In the genomic region with DNA sequence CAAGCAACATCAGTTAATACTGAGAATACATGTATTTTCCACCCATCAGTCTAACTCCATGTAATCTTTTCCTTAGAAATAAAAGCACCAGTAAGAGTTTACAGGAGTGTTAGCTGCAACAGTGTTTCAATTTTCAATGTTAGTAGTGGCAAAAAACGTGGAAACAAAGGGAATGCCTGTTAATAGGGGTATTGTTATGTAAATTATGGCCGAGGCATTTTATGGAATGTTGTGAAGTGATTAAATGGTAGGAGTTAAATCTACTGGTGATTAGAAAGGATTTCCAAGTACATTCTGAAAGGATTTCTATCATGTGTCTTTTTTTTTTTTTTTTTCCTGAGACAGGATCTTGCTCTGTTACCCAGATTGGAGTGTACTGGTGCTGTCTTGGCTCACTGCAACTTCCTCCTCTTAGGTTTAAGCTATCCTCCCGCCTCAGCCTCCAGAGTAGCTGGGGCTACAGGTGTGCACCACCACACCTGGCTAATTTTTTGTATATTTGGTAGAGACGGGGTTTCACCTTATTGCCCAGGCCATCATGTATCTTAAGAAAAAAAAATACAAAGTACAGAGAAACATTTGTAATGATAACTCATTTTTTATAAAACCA, we compare ENCODE assay signal across 18 cellular contexts. TPM values are rescaled to one million over a fixed set of nuclear protein-coding genes. Genes with fewer than 3 reads are reported as not detected.
DNase-seq lines count a peak whose midpoint lies in the region; ATAC-seq, FAIRE-seq and TF ChIP-seq lines count a peak whose summit lies in the region.
"Had no signal": no experiment of that assay in that cellular context is flagged by ENCODE, and none has a peak within 500 bp of the region (broad histone marks: within the 10 kb centered on the region; RNA-seq: fewer than 3 reads in every experiment).

No MANE protein-coding gene starts in this region.

- H3K4ac ChIP-seq in H1 (replicated peaks; ENCODE audit: insufficient read length, low read depth, low read length), result no peak overlapping the region

- no peaks in the 10 kb centered on the region for H3K27me3 Mint-ChIP-seq in stimulated activated naive CD8-positive, alpha-beta T cell treated with anti-CD3 and anti-CD28 coated beads, Interleukin-15, Interleukin-2, amounts not matched to agents 100 ng/mL and 50 ng/mL, for 24 hours
- H3K27me3 Mint-ChIP-seq in stimulated activated naive CD8-positive, alpha-beta T cell treated with anti-CD3 and anti-CD28 coated beads, Interleukin-15, amount 100 ng/mL, for 72 hours, result no peaks in the 10 kb centered on the region
- H3K27me3 Mint-ChIP-seq in naive B cell, result no peaks in the 10 kb centered on the region

- FAIRE-seq in H1 (lab: Jason Lieb, UNC), result peak; percentile 48
- FAIRE-seq: GM12878, GM18507 had no signal

- TF ChIP-seq EP300 in H1 (IDR thresholded peaks at IDR 0.05; ENCODE audit: borderline replicate concordance in 1 of 2, low read depth in 2 of 2, low read length in 2 of 2), result no peak

- no peak overlapping the region for H4K8ac ChIP-seq in H1 (ENCODE audit: extremely low read depth, insufficient read depth, low read length)

- H4K20me1 ChIP-seq in H1 (replicated peaks in 1 of 2; ENCODE audit: control insufficient read depth in 1 of 2, insufficient read depth in 2 of 2, low read length in 2 of 2), result no peaks in the 10 kb centered on the region
- no peaks in the 10 kb centered on the region for H4K20me1 ChIP-seq in mammary epithelial cell (ENCODE audit: insufficient read depth, low read length)

- POLR2A ChIA-PET in H1 (lab: Charles Lee; ENCODE audit: partially characterized antibody), result no interaction called here

- intact Hi-C loops in mammary epithelial cell (cut with micrococcal nuclease), result no loop called here
- intact Hi-C loops in prostate gland (cut with DNase I), result no loop called here

- peak overlapping the region in 1 of 4 experiments; percentile 43; a peak in 2 of 8 replicates for H3K4me3 ChIP-seq in H1 (ENCODE audit: extremely low read depth in 1 of 4, insufficient read depth in 2 of 4, low read depth in 3 of 4, low read length in 4 of 4)
- H3K4me3 ChIP-seq in mammary epithelial cell (replicated peaks in 1 of 3; ENCODE audit: insufficient read depth in 1 of 3, low read depth in 2 of 3, low read length in 3 of 3), result no peak overlapping the region
- H3K4me3 ChIP-seq in prostate gland, result no peak overlapping the region
- H3K4me3 ChIP-seq: GM12878, GM23248 had no signal

- H3K23ac ChIP-seq in H1 (ENCODE audit: insufficient read length), result no peak overlapping the region

- no peak for TF ChIP-seq RAD21 in H1 (IDR thresholded peaks at IDR 0.05 in 1 of 2, conservative IDR thresholded peaks at IDR 0.05 in 1 of 2; ENCODE audit: low read depth in 2 of 2, low read length in 2 of 2)

- H2AK5ac ChIP-seq in H1 (ENCODE audit: low read depth, low read length), result no peak overlapping the region

- H2AFZ ChIP-seq in H1 (ENCODE audit: low read length) (no peak overlapping the region), mammary epithelial cell (ENCODE audit: low read depth, low read length) (no peak overlapping the region)
- H2AFZ ChIP-seq: GM23248 had no signal

- no peak overlapping the region for H4K91ac ChIP-seq in H1 (replicated peaks; ENCODE audit: insufficient read length, low read length)

- TF ChIP-seq POLR2A in H1 (IDR thresholded peaks at IDR 0.05; ENCODE audit: control extremely low read depth in 1 of 2, low read depth in 2 of 2, low read length in 2 of 2), result no peak
- TF ChIP-seq POLR2A in prostate gland (IDR thresholded peaks at IDR 0.05), result no peak

- CTCF ChIA-PET in H1 (lab: Charles Lee; ENCODE audit: partially characterized antibody) (interaction anchor here (0.7 kb wide), 1 partner anchor 226 kb away, joined by 4 read pairs; no protein-coding TSS in a partner anchor), mammary epithelial cell (lab: Charles Lee; ENCODE audit: low non-redundant PET) (no interaction called here)

- H2BK15ac ChIP-seq in H1 (ENCODE audit: low read length), result no peak overlapping the region

- no peak for TF ChIP-seq CTCF in H1 (IDR thresholded peaks at IDR 0.05; ENCODE audit: control extremely low read depth in 1 of 3, insufficient read depth in 1 of 3, low read depth in 1 of 3, low read length in 3 of 3)
- no peak for TF ChIP-seq CTCF in mammary epithelial cell (conservative IDR thresholded peaks at IDR 0.05 in 1 of 2, IDR thresholded peaks at IDR 0.05 in 1 of 2; ENCODE audit: extremely low read depth in 1 of 2, insufficient read depth in 1 of 2, low read depth in 1 of 2, low read length in 2 of 2)
- no peak for TF ChIP-seq CTCF in prostate gland (IDR thresholded peaks at IDR 0.05)

- H2BK20ac ChIP-seq in H1 (ENCODE audit: low read length), result no peak overlapping the region

- H3K4me1 Mint-ChIP-seq in stimulated activated naive CD8-positive, alpha-beta T cell treated with anti-CD3 and anti-CD28 coated beads, Interleukin-15, Interleukin-2, amounts not matched to agents 100 ng/mL and 50 ng/mL, for 24 hours (ENCODE audit: low read depth), result peaks cover 43% of the 10 kb centered on the region
- peaks cover 34% of the 10 kb centered on the region for H3K4me1 Mint-ChIP-seq in stimulated activated naive CD8-positive, alpha-beta T cell treated with anti-CD3 and anti-CD28 coated beads, Interleukin-15, amount 100 ng/mL, for 72 hours
- H3K4me1 Mint-ChIP-seq in naive B cell, result peaks cover 25 to 35% (median 28%) of the 10 kb centered on the region in 3 donors

- H3K4me2 ChIP-seq in H1 (ENCODE audit: insufficient read depth in 1 of 2, low read depth in 2 of 2, low read length in 2 of 2) (peak overlapping the region in 1 of 2 experiments; percentile 23; a peak in 3 of 4 replicates), mammary epithelial cell (ENCODE audit: insufficient read depth, low read depth, low read length) (no peak overlapping the region)

- in situ Hi-C loops in mammary epithelial cell (cut with MboI; ENCODE audit: low sequenced_read_pairs in 2 of 2), result no loop called here

- H3K23me2 ChIP-seq in H1 (ENCODE audit: low read depth, low read length), result no peaks in the 10 kb centered on the region

- H3K79me2 ChIP-seq in H1 (ENCODE audit: control insufficient read depth in 1 of 2, insufficient read depth in 2 of 2, low read length in 2 of 2) (peaks cover 0 to 77% of the 10 kb centered on the region in 2 experiments; a peak in 2 of 4 replicates), mammary epithelial cell (ENCODE audit: insufficient read depth, low read length) (peaks cover 58% of the 10 kb centered on the region)

- H3K27ac ChIP-seq in H1 (ENCODE audit: low read depth, low read length), result no peak overlapping the region
- no peak overlapping the region for H3K27ac ChIP-seq in mammary epithelial cell (ENCODE audit: insufficient read depth, low read depth, low read length)
- no peak overlapping the region for H3K27ac ChIP-seq in prostate gland
- H3K27ac ChIP-seq: GM23248 had no signal

- BruUV-seq in mammary epithelial cell (replicated peaks; lab: Mats Ljungman, UMichigan), result no TSS peak

- H2BK120ac ChIP-seq in H1 (replicated peaks; ENCODE audit: low read depth, low read length), result no peak overlapping the region

- H3K9me3 Mint-ChIP-seq in stimulated activated naive CD8-positive, alpha-beta T cell treated with anti-CD3 and anti-CD28 coated beads, Interleukin-15, Interleukin-2, amounts not matched to agents 100 ng/mL and 50 ng/mL, for 24 hours, result peaks cover 3% of the 10 kb centered on the region
- H3K9me3 Mint-ChIP-seq in stimulated activated naive CD8-positive, alpha-beta T cell treated with anti-CD3 and anti-CD28 coated beads, Interleukin-15, amount 100 ng/mL, for 72 hours, result peaks cover 4 to 6% of the 10 kb centered on the region in 2 donors
- peaks cover 0 to 5% (median 3%) of the 10 kb centered on the region in 7 donors for H3K9me3 Mint-ChIP-seq in naive B cell

- H2BK12ac ChIP-seq in H1 (ENCODE audit: low read depth, low read length), result no peak overlapping the region

- no peak overlapping the region for H3K56ac ChIP-seq in H1 (replicated peaks; ENCODE audit: insufficient read length, low read depth, low read length)

- no peak for DNase-seq in stimulated activated naive CD8-positive, alpha-beta T cell treated with anti-CD3 and anti-CD28 coated beads, Interleukin-15, amount 100 ng/mL, for 72 hours
- DNase-seq in H1 (ENCODE audit: low read depth in 1 of 2, low spot score in 2 of 2), result no peak
- DNase-seq in naive B cell, result no peak
- no peak for DNase-seq in OCI-M2 (lab: John Stamatoyannopoulos, UW; ENCODE audit: unreplicated experiment)
- no peak for DNase-seq in mammary epithelial cell
- DNase-seq in prostate gland (ENCODE audit: low spot score), result no peak
- DNase-seq in globus pallidus (ENCODE audit: low spot score), result no peak
- DNase-seq: 8988T, GM23248, HFFc6, Karpas-422, NCI-H187 treated with DMSO at 0.1 percent for 48 hours, NCI-H2171 treated with DMSO at 0.1 percent for 48 hours, NCI-H510A, RPMI8226 had no signal

- H3K14ac ChIP-seq in H1 (ENCODE audit: insufficient read length), result no peak overlapping the region

- H3K9me3 ChIP-seq in H1 (ENCODE audit: insufficient read depth in 2 of 2, low read depth in 1 of 2, low read length in 1 of 2) (peaks cover 0 to 4% of the 10 kb centered on the region in 2 experiments; a peak in 2 of 4 replicates), mammary epithelial cell (replicated peaks; ENCODE audit: insufficient read depth, low read length) (no peaks in the 10 kb centered on the region), prostate gland (no peaks in the 10 kb centered on the region)

- 47 to 100% methylated on average over 1 to 4 of the region's 4 CpGs for WGBS in H1 (ENCODE audit: extremely low coverage in 1 of 2, insufficient coverage in 1 of 2, insufficient read length in 1 of 2, insufficient replicate concordance in 2 of 2, low coverage in 1 of 2, low lambda C conversion rate in 2 of 2, missing lambda C conversion rate in 1 of 2), 2 experiments
- 85% methylated on average over 4 of the region's 4 CpGs for WGBS in mammary epithelial cell (ENCODE audit: low coverage, missing lambda C conversion rate)
- WGBS in prostate gland, result 71% methylated on average over 4 of the region's 4 CpGs

- no peak overlapping the region for H3K4me3 Mint-ChIP-seq in stimulated activated naive CD8-positive, alpha-beta T cell treated with anti-CD3 and anti-CD28 coated beads, Interleukin-15, Interleukin-2, amounts not matched to agents 100 ng/mL and 50 ng/mL, for 24 hours
- no peak overlapping the region for H3K4me3 Mint-ChIP-seq in stimulated activated naive CD8-positive, alpha-beta T cell treated with anti-CD3 and anti-CD28 coated beads, Interleukin-15, amount 100 ng/mL, for 72 hours
- H3K4me3 Mint-ChIP-seq in naive B cell, result no peak overlapping the region
- H3K4me3 Mint-ChIP-seq: HFFc6 had no signal

- H3K79me1 ChIP-seq in H1 (ENCODE audit: low read depth, low read length), result no peaks in the 10 kb centered on the region

- H3K27me3 ChIP-seq in H1 (replicated peaks in 1 of 4; ENCODE audit: control insufficient read depth in 3 of 4, extremely low read depth in 1 of 4, insufficient read depth in 3 of 4, low read length in 3 of 4) (no peaks in the 10 kb centered on the region), mammary epithelial cell (ENCODE audit: insufficient read depth, low read length) (no peaks in the 10 kb centered on the region), prostate gland (replicated peaks; ENCODE audit: insufficient read depth) (no peaks in the 10 kb centered on the region)

- peaks cover 0 to 3% (median 3%) of the 10 kb centered on the region in 4 experiments; a peak in 4 of 7 replicates for H3K4me1 ChIP-seq in H1 (replicated peaks in 1 of 4; ENCODE audit: control insufficient read depth in 3 of 4, insufficient read depth in 4 of 4, low read length in 3 of 4)
- H3K4me1 ChIP-seq in mammary epithelial cell (ENCODE audit: insufficient read depth, low read length), result peaks cover 8% of the 10 kb centered on the region
- no peaks in the 10 kb centered on the region for H3K4me1 ChIP-seq in prostate gland (replicated peaks)

- no peak for ATAC-seq in stimulated activated naive CD8-positive, alpha-beta T cell treated with anti-CD3 and anti-CD28 coated beads, Interleukin-15, amount 100 ng/mL, for 72 hours
- no peak for ATAC-seq in naive B cell (ENCODE audit: low read depth in 2 of 2)

- dilution Hi-C loops in mammary epithelial cell (cut with HindIII; ENCODE audit: low sequenced_read_pairs), result no loop called here

- H3K36me3 ChIP-seq in H1 (ENCODE audit: control insufficient read depth in 2 of 4, insufficient read depth in 4 of 4, low read length in 3 of 4), result peaks cover 0 to under 1% (median 0%) of the 10 kb centered on the region in 4 experiments; a peak in 2 of 8 replicates
- H3K36me3 ChIP-seq in mammary epithelial cell (ENCODE audit: insufficient read depth, low read length), result peaks cover 4% of the 10 kb centered on the region
- H3K36me3 ChIP-seq in prostate gland, result no peaks in the 10 kb centered on the region

- H3K18ac ChIP-seq in H1 (ENCODE audit: extremely low read depth, low read length), result no peak overlapping the region

- H4K5ac ChIP-seq in H1 (ENCODE audit: insufficient read length, low read depth, low read length), result no peak overlapping the region

- H2BK5ac ChIP-seq in H1 (ENCODE audit: low read depth, low read length), result no peak overlapping the region

- H3K9ac ChIP-seq in H1 (replicated peaks in 1 of 4; ENCODE audit: extremely low read depth in 1 of 4, low read depth in 3 of 4, low read length in 3 of 4), result no peak overlapping the region
- H3K9ac ChIP-seq in mammary epithelial cell (ENCODE audit: insufficient read depth, low read length), result no peak overlapping the region
- H3K9ac ChIP-seq: GM23248 had no signal

- peak overlapping the region; percentile 8 for H3K27ac Mint-ChIP-seq in stimulated activated naive CD8-positive, alpha-beta T cell treated with anti-CD3 and anti-CD28 coated beads, Interleukin-15, Interleukin-2, amounts not matched to agents 100 ng/mL and 50 ng/mL, for 24 hours
- H3K27ac Mint-ChIP-seq in stimulated activated naive CD8-positive, alpha-beta T cell treated with anti-CD3 and anti-CD28 coated beads, Interleukin-15, amount 100 ng/mL, for 72 hours, result no peak overlapping the region
- peak overlapping the region in 4 of 6 donors; percentile 38 to 89 (median 64) for H3K27ac Mint-ChIP-seq in naive B cell
- H3K27ac Mint-ChIP-seq: HFFc6 had no signal

- H3K36me3 Mint-ChIP-seq in stimulated activated naive CD8-positive, alpha-beta T cell treated with anti-CD3 and anti-CD28 coated beads, Interleukin-15, Interleukin-2, amounts not matched to agents 100 ng/mL and 50 ng/mL, for 24 hours (ENCODE audit: low read depth), result peaks cover 16% of the 10 kb centered on the region
- peaks cover 3 to 5% of the 10 kb centered on the region in 2 donors for H3K36me3 Mint-ChIP-seq in naive B cell

RNA-seq across cellular contexts. Expression of a gene that starts 6.6 kb away (rescaled TPM):
- total RNA-seq in H1 (2021; fragmentation: NEBNext Ultra II Directional; extraction: Animal tissue kit (Norgen Biotek cat#: 25700)), result 90.4 and 90.9 TPM in 2 replicates
- polyA plus RNA-seq in H1 (2011; rRNA removed) (9.7 and 15.4 TPM in 2 replicates), naive B cell (ENCODE audit: low read depth in 6 of 6) (10 to 100 TPM; 42.2 to 55.1 (median 52.2) TPM), mammary epithelial cell (32.6 TPM)
- polyA plus RNA-seq in H1 (2011; cell fraction: cytosol; rRNA removed), result 21.8 TPM
- polyA plus RNA-seq in H1 (2011; cell fraction: nucleus; rRNA removed), result 7.9 TPM
- 28.8 to 46.8 TPM (median 38.9 TPM) in 4 replicates for polyA plus RNA-seq in H1 (2012, experiment 1 of 2)
- 3.2 TPM for polyA plus RNA-seq in H1 (2012, experiment 2 of 2)
- 25.7 TPM for polyA plus RNA-seq in H1 (2013, experiment 1 of 2)
- polyA plus RNA-seq in H1 (2013, experiment 2 of 2), result 24.1 TPM
- 72.3 and 142 TPM in 2 replicates for polyA minus RNA-seq in H1 (2011; rRNA and poly(A)+ RNA removed)
- polyA minus RNA-seq in H1 (2011; cell fraction: cytosol; rRNA and poly(A)+ RNA removed), result 27.6 TPM
- polyA minus RNA-seq in H1 (2011; cell fraction: nucleus; rRNA and poly(A)+ RNA removed), result 17.5 TPM
- total RNA-seq in mammary epithelial cell (100 to 1,000 TPM in 1 of 2 donors, 10 to 100 TPM in 1; 70.6 to 170 TPM), prostate gland (10 to 100 TPM; 43.4 to 60.4 TPM)
- polyA minus RNA-seq in mammary epithelial cell, result 125 TPM

RNA-seq across cellular contexts. Expression of a gene that starts 7.4 kb away (rescaled TPM):
- 224 and 231 TPM in 2 replicates for total RNA-seq in H1 (2021; fragmentation: NEBNext Ultra II Directional; extraction: Animal tissue kit (Norgen Biotek cat#: 25700))
- polyA plus RNA-seq in H1 (2011; rRNA removed) (46.6 and 68.4 TPM in 2 replicates), naive B cell (ENCODE audit: low read depth in 6 of 6) (100 to 1,000 TPM in 1 of 6 donors, 10 to 100 TPM in 5; 65.5 to 103 (median 87.5) TPM), mammary epithelial cell (122 TPM)
- polyA plus RNA-seq in H1 (2011; cell fraction: cytosol; rRNA removed), result 80.8 TPM
- polyA plus RNA-seq in H1 (2011; cell fraction: nucleus; rRNA removed), result 105 TPM
- polyA plus RNA-seq in H1 (2012, experiment 1 of 2), result 111 to 190 TPM (median 143 TPM) in 4 replicates
- polyA plus RNA-seq in H1 (2012, experiment 2 of 2), result 12.6 TPM
- 113 TPM for polyA plus RNA-seq in H1 (2013, experiment 1 of 2)
- polyA plus RNA-seq in H1 (2013, experiment 2 of 2), result 119 TPM
- polyA minus RNA-seq in H1 (2011; rRNA and poly(A)+ RNA removed), result 70.1 and 106 TPM in 2 replicates
- 63.0 TPM for polyA minus RNA-seq in H1 (2011; cell fraction: cytosol; rRNA and poly(A)+ RNA removed)
- 116 TPM for polyA minus RNA-seq in H1 (2011; cell fraction: nucleus; rRNA and poly(A)+ RNA removed)
- total RNA-seq in mammary epithelial cell (100 to 1,000 TPM; 201 to 257 TPM), prostate gland (100 to 1,000 TPM; 111 to 118 TPM)
- 51.7 TPM for polyA minus RNA-seq in mammary epithelial cell

RNA-seq across cellular contexts. Expression of a gene that starts 57.0 kb away (rescaled TPM):
- total RNA-seq in H1 (2021; fragmentation: NEBNext Ultra II Directional; extraction: Animal tissue kit (Norgen Biotek cat#: 25700)), result 18.5 and 18.8 TPM in 2 replicates
- polyA plus RNA-seq in H1 (2011; rRNA removed) (5.4 and 9.6 TPM in 2 replicates), naive B cell (ENCODE audit: low read depth in 6 of 6) (10 to 100 TPM in 5 of 6 donors, 1 to 10 TPM in 1; 9.3 to 19.3 (median 12.7) TPM), mammary epithelial cell (9.0 TPM)
- polyA plus RNA-seq in H1 (2011; cell fraction: cytosol; rRNA removed), result 7.7 TPM
- 10.8 TPM for polyA plus RNA-seq in H1 (2011; cell fraction: nucleus; rRNA removed)
- 3.9 to 5.5 TPM (median 4.4 TPM) in 4 replicates for polyA plus RNA-seq in H1 (2012, experiment 1 of 2)
- polyA plus RNA-seq in H1 (2012, experiment 2 of 2), result 0.26 TPM
- polyA plus RNA-seq in H1 (2013, experiment 1 of 2), result 8.7 TPM
- polyA plus RNA-seq in H1 (2013, experiment 2 of 2), result 7.6 TPM
- 46.9 and 57.2 TPM in 2 replicates for polyA minus RNA-seq in H1 (2011; rRNA and poly(A)+ RNA removed)
- 12.3 TPM for polyA minus RNA-seq in H1 (2011; cell fraction: cytosol; rRNA and poly(A)+ RNA removed)
- 66.2 TPM for polyA minus RNA-seq in H1 (2011; cell fraction: nucleus; rRNA and poly(A)+ RNA removed)
- total RNA-seq in mammary epithelial cell (10 to 100 TPM; 10.8 to 11.0 TPM), prostate gland (10 to 100 TPM; 22.2 to 25.3 TPM)
- 15.2 TPM for polyA minus RNA-seq in mammary epithelial cell

Comparison
In these comparisons a context has a peak if more than half of its experiments do, and no peak if none do; other contexts are left out.
1. H3K27ac Mint-ChIP-seq: peak in stimulated activated naive CD8-positive, alpha-beta T cell treated with anti-CD3 and anti-CD28 coated beads, Interleukin-15, Interleukin-2, amounts not matched to agents 100 ng/mL and 50 ng/mL, for 24 hours (single experiment) and naive B cell (4 of 6); none in stimulated activated naive CD8-positive, alpha-beta T cell treated with anti-CD3 and anti-CD28 coated beads, Interleukin-15, amount 100 ng/mL, for 72 hours (0 of 2).